Comparison of ENCODE assay signal across 10 cellular contexts in the genomic region with DNA sequence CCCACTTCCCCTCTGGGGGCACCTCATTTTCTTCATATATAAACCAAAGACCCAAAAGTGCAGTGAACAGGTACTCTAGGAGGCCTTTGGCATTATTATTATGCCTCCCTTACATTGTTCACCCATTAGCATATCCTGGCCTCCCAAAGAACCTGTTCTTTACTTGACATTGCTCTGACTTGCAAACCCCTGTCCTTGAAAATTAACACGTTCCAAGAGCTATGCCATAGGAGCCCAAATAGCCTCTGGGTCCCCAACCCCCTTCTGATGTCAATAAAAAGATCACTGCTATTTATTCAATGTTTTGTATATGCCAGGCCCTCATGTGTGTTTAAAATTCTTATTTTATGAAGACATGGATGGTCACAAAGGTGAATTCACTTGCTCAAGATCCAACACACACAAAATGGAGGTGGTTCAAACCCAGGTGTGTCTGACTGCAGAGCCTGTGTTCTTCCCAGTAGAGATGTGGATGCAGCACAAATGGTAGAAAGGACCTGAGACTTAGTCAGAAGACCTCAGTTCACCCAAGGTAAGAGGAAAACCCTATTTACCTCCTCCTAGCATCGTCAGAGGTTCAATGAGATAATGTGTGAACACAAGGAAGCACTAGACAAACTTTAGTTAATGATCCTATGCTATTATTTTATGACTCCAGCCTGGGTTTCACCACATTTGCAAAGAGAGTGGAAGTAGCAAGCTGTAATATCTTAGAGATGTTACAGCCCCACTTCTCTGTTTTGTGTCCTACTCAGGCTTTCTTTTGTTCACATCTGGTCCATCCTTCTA. TPM values are rescaled to one million over a fixed set of nuclear protein-coding genes. Genes with fewer than 3 reads are reported as not detected.
DNase-seq lines count a peak whose midpoint lies in the region; ATAC-seq and TF ChIP-seq lines count a peak whose summit lies in the region.
"Had no signal": no experiment of that assay in that cellular context is flagged by ENCODE, and none has a peak within 500 bp of the region (broad histone marks: within the 10 kb centered on the region; RNA-seq: fewer than 3 reads in every experiment).

No MANE protein-coding gene starts in this region.

- H3K4me1 ChIP-seq in OCI-LY1 (ENCODE audit: insufficient read depth, low read length, severe bottlenecking) = peaks cover 70% of the 10 kb centered on the region

- DNase-seq in activated CD4-positive, alpha-beta T cell treated with anti-CD3 and anti-CD28 coated beads, Interleukin-2, amount 10 ng/mL, durations not matched to agents 24 days and 14 days = no peak
- no peak for DNase-seq in activated CD4-positive, alpha-beta T cell treated with anti-CD3 and anti-CD28 coated beads for 1 hour
- no peak for DNase-seq in epithelial cell of prostate (ENCODE audit: low read depth, low spot score)
- DNase-seq in stimulated activated effector memory CD8-positive, alpha-beta T cell treated with anti-CD3 and anti-CD28 coated beads, Interleukin-12 subunit alpha, Interleukin-12 subunit beta, amount 100 ng/mL, for 72 hours (ENCODE audit: low spot score in 2 of 2) = no peak
- DNase-seq in CD1c-positive myeloid dendritic cell (ENCODE audit: extremely low spot score) = no peak
- no peak for DNase-seq in T-helper 2 cell treated with Interferon-gamma antibody and Interleukin-4, amounts not matched to agents 5 μg/mL and 100 μg/mL, for 36 hours (ENCODE audit: low spot score)
- DNase-seq in omental fat pad (ENCODE audit: low spot score) = no peak
- DNase-seq: NCI-H1694 had no signal

- H3K4me3 Mint-ChIP-seq in activated CD4-positive, alpha-beta T cell treated with anti-CD3 and anti-CD28 coated beads, Interleukin-2, amount 10 ng/mL, durations not matched to agents 24 days and 14 days = peak overlapping the region; percentile 47
- peak overlapping the region; percentile 61 for H3K4me3 Mint-ChIP-seq in stimulated activated effector memory CD8-positive, alpha-beta T cell treated with anti-CD3 and anti-CD28 coated beads, Interleukin-12 subunit alpha, Interleukin-12 subunit beta, amount 100 ng/mL, for 72 hours
- H3K4me3 Mint-ChIP-seq in T-helper 2 cell treated with Interferon-gamma antibody and Interleukin-4, amounts not matched to agents 5 μg/mL and 100 μg/mL, for 36 hours = no peak overlapping the region

- H3K9me3 Mint-ChIP-seq in activated CD4-positive, alpha-beta T cell treated with anti-CD3 and anti-CD28 coated beads, Interleukin-2, amount 10 ng/mL, durations not matched to agents 24 days and 14 days = no peaks in the 10 kb centered on the region
- H3K9me3 Mint-ChIP-seq in stimulated activated effector memory CD8-positive, alpha-beta T cell treated with anti-CD3 and anti-CD28 coated beads, Interleukin-12 subunit alpha, Interleukin-12 subunit beta, amount 100 ng/mL, for 72 hours = no peaks in the 10 kb centered on the region
- H3K9me3 Mint-ChIP-seq in T-helper 2 cell treated with Interferon-gamma antibody and Interleukin-4, amounts not matched to agents 5 μg/mL and 100 μg/mL, for 36 hours = no peaks in the 10 kb centered on the region

- no peak for ATAC-seq in stimulated activated effector memory CD8-positive, alpha-beta T cell treated with anti-CD3 and anti-CD28 coated beads, Interleukin-12 subunit alpha, Interleukin-12 subunit beta, amount 100 ng/mL, for 72 hours
- ATAC-seq in omental fat pad (ENCODE audit: low FRiP score) = no peak

- peaks cover 79% of the 10 kb centered on the region for H3K36me3 Mint-ChIP-seq in activated CD4-positive, alpha-beta T cell treated with anti-CD3 and anti-CD28 coated beads, Interleukin-2, amount 10 ng/mL, durations not matched to agents 24 days and 14 days (ENCODE audit: low read depth)
- H3K36me3 Mint-ChIP-seq in stimulated activated effector memory CD8-positive, alpha-beta T cell treated with anti-CD3 and anti-CD28 coated beads, Interleukin-12 subunit alpha, Interleukin-12 subunit beta, amount 100 ng/mL, for 72 hours = peaks cover 100% of the 10 kb centered on the region
- H3K36me3 Mint-ChIP-seq in T-helper 2 cell treated with Interferon-gamma antibody and Interleukin-4, amounts not matched to agents 5 μg/mL and 100 μg/mL, for 36 hours (ENCODE audit: low read depth) = peaks cover 54% of the 10 kb centered on the region

- peaks cover 13% of the 10 kb centered on the region; the same call in 1 of the 2 replicates for H3K79me2 ChIP-seq in OCI-LY1 (ENCODE audit: insufficient read depth, low read length)

- no peaks in the 10 kb centered on the region for H3K9me3 ChIP-seq in OCI-LY1 (ENCODE audit: low read length)

- TF ChIP-seq CTCF in OCI-LY1 (IDR thresholded peaks at IDR 0.05; ENCODE audit: low read length) (no peak), omental fat pad (IDR thresholded peaks at IDR 0.05) (no peak)

- peak overlapping the region; percentile 17 for H3K4me3 ChIP-seq in OCI-LY1 (ENCODE audit: low read depth, low read length, poor library complexity, severe bottlenecking)

- intact Hi-C loops in activated CD4-positive, alpha-beta T cell treated with anti-CD3 and anti-CD28 coated beads, Interleukin-2, amount 10 ng/mL, durations not matched to agents 24 days and 14 days (cut with micrococcal nuclease) = no loop called here

- H3K27me3 ChIP-seq in OCI-LY1 (ENCODE audit: insufficient read depth, low read length) = no peaks in the 10 kb centered on the region

- H3K36me3 ChIP-seq in OCI-LY1 (ENCODE audit: insufficient read depth, low read length) = peaks cover 36% of the 10 kb centered on the region; the same call in 1 of the 2 replicates

- peak overlapping the region; percentile 61 for H3K4me2 ChIP-seq in OCI-LY1 (ENCODE audit: low read length)

- no peaks in the 10 kb centered on the region for H3K27me3 Mint-ChIP-seq in activated CD4-positive, alpha-beta T cell treated with anti-CD3 and anti-CD28 coated beads, Interleukin-2, amount 10 ng/mL, durations not matched to agents 24 days and 14 days
- no peaks in the 10 kb centered on the region for H3K27me3 Mint-ChIP-seq in T-helper 2 cell treated with Interferon-gamma antibody and Interleukin-4, amounts not matched to agents 5 μg/mL and 100 μg/mL, for 36 hours (ENCODE audit: low read depth)

- no peaks in the 10 kb centered on the region for H3K9me2 ChIP-seq in OCI-LY1 (ENCODE audit: low read depth, low read length)

- no peaks in the 10 kb centered on the region for H4K20me1 ChIP-seq in OCI-LY1 (ENCODE audit: insufficient read depth, low read length)

- H3F3A ChIP-seq in OCI-LY1 (ENCODE audit: insufficient read depth, low read length) = 0 out of 2 replicates have a peak, but pooled peaks cover 3% of the 10 kb centered on the region

- peak overlapping the region; percentile 69 for H3K9ac ChIP-seq in OCI-LY1 (ENCODE audit: low read length)

- peak overlapping the region; percentile 69 for H3K27ac Mint-ChIP-seq in activated CD4-positive, alpha-beta T cell treated with anti-CD3 and anti-CD28 coated beads, Interleukin-2, amount 10 ng/mL, durations not matched to agents 24 days and 14 days
- peak overlapping the region; percentile 99 for H3K27ac Mint-ChIP-seq in stimulated activated effector memory CD8-positive, alpha-beta T cell treated with anti-CD3 and anti-CD28 coated beads, Interleukin-12 subunit alpha, Interleukin-12 subunit beta, amount 100 ng/mL, for 72 hours
- no peak overlapping the region for H3K27ac Mint-ChIP-seq in T-helper 2 cell treated with Interferon-gamma antibody and Interleukin-4, amounts not matched to agents 5 μg/mL and 100 μg/mL, for 36 hours

- H3K27ac ChIP-seq in OCI-LY1 (ENCODE audit: low read depth, low read length, poor library complexity, severe bottlenecking) (peak overlapping the region; percentile 100), epithelial cell of prostate (peak overlapping the region; percentile 100)

- H2AFZ ChIP-seq in OCI-LY1 (ENCODE audit: low read length) = no peak overlapping the region

- H3K4me1 Mint-ChIP-seq in activated CD4-positive, alpha-beta T cell treated with anti-CD3 and anti-CD28 coated beads, Interleukin-2, amount 10 ng/mL, durations not matched to agents 24 days and 14 days = peaks cover 63% of the 10 kb centered on the region
- peaks cover 80% of the 10 kb centered on the region for H3K4me1 Mint-ChIP-seq in stimulated activated effector memory CD8-positive, alpha-beta T cell treated with anti-CD3 and anti-CD28 coated beads, Interleukin-12 subunit alpha, Interleukin-12 subunit beta, amount 100 ng/mL, for 72 hours
- H3K4me1 Mint-ChIP-seq in T-helper 2 cell treated with Interferon-gamma antibody and Interleukin-4, amounts not matched to agents 5 μg/mL and 100 μg/mL, for 36 hours (ENCODE audit: low read depth) = peaks cover 71% of the 10 kb centered on the region

RNA-seq across cellular contexts. Expression of gene BCL2L1, which starts 36.6 kb away (rescaled TPM):
- 379 and 381 TPM in 2 replicates for total RNA-seq in activated CD4-positive, alpha-beta T cell treated with anti-CD3 and anti-CD28 coated beads, Interleukin-2, amount 10 ng/mL, durations not matched to agents 24 days and 14 days
- total RNA-seq in omental fat pad = 100 to 1,000 TPM in 2 of 4 donors, 10 to 100 TPM in 2; 65.0 to 140 (median 112) TPM

RNA-seq across cellular contexts. Expression of gene COX4I2, which starts 48.3 kb away (rescaled TPM):
- total RNA-seq in activated CD4-positive, alpha-beta T cell treated with anti-CD3 and anti-CD28 coated beads, Interleukin-2, amount 10 ng/mL, durations not matched to agents 24 days and 14 days = not detected in 2 replicates
- total RNA-seq in omental fat pad = 10 to 100 TPM in 1 of 4 donors, 1 to 10 TPM in 2, not detected in 1; 1.0 to 17.0 (median 1.8) TPM
- total RNA-seq: mononuclear cell had no signal

RNA-seq across cellular contexts. Expression of gene TPX2, which starts 53.0 kb away (rescaled TPM):
- total RNA-seq in activated CD4-positive, alpha-beta T cell treated with anti-CD3 and anti-CD28 coated beads, Interleukin-2, amount 10 ng/mL, durations not matched to agents 24 days and 14 days = 60.1 and 61.3 TPM in 2 replicates
- total RNA-seq in omental fat pad = 1 to 10 TPM in 2 of 4 donors, under 1 TPM in 2; 0.82 to 4.8 (median 0.97) TPM

Comparison
In these comparisons a context has a peak if more than half of its experiments do, and no peak if none do; other contexts are left out.
1. RNA of gene TPX2, which starts 53.0 kb away (total RNA-seq): 60.1 to 61.3 TPM in activated CD4-positive, alpha-beta T cell treated with anti-CD3 and anti-CD28 coated beads, Interleukin-2, amount 10 ng/mL, durations not matched to agents 24 days and 14 days; 0.82 to 4.8 TPM in omental fat pad; every median in the first group is over 10 times any median in the second.